Comparison of ENCODE assay signal across 8 cellular contexts in genomic region chr11:560305-561147, GRCh38. TPM values are rescaled to one million over a fixed set of nuclear protein-coding genes. Genes with fewer than 3 reads are reported as not detected.
DNase-seq lines count a peak whose midpoint lies in the region; ATAC-seq and TF ChIP-seq lines count a peak whose summit lies in the region.

Gene LMNTD2 (minus strand): TSS chr11:560738. CDS start chr11:560716, 22 bp downstream.
Gene RASSF7 (plus strand): TSS chr11:560970. CDS start chr11:561769, 799 bp downstream.

- H3K9me3 ChIP-seq in KOPT-K1 (ENCODE audit: insufficient read depth, low read length, poor library complexity, severe bottlenecking) (no peaks in the 10 kb centered on the region), neural cell (ENCODE audit: low read length) (no peaks in the 10 kb centered on the region)

- H3K27me3 ChIP-seq in neural cell (ENCODE audit: insufficient read depth, low read depth, low read length), result peaks cover 29% of the 10 kb centered on the region

- no peak for TF ChIP-seq CTCF in neural cell (IDR thresholded peaks at IDR 0.05; ENCODE audit: poor library complexity, severe bottlenecking)

- H3K9ac ChIP-seq in neural cell (ENCODE audit: low read length), result peak within 1 kb of the TSS; percentile 61

- H3K27ac Mint-ChIP-seq in activated T-helper 2 cell treated with anti-CD3 and anti-CD28 coated beads, Interferon-gamma antibody, Interleukin-2, Interleukin-4, amounts not matched to agents 10 μg/mL and 5 μg/mL and 100 μg/mL, durations not matched to agents 14 hours and 24 hours and 36 hours, result peak within 1 kb of the TSS; percentile 60
- H3K27ac Mint-ChIP-seq in stimulated activated naive CD8-positive, alpha-beta T cell treated with anti-CD3 and anti-CD28 coated beads, Interleukin-15, Interleukin-2, amounts not matched to agents 100 ng/mL and 50 ng/mL, for 24 hours, result peak within 1 kb of the TSS; percentile 72

- peaks cover 4% of the 10 kb centered on the region for H3K4me1 Mint-ChIP-seq in activated T-helper 2 cell treated with anti-CD3 and anti-CD28 coated beads, Interferon-gamma antibody, Interleukin-2, Interleukin-4, amounts not matched to agents 10 μg/mL and 5 μg/mL and 100 μg/mL, durations not matched to agents 14 hours and 24 hours and 36 hours (ENCODE audit: low read depth)
- H3K4me1 Mint-ChIP-seq in stimulated activated naive CD8-positive, alpha-beta T cell treated with anti-CD3 and anti-CD28 coated beads, Interleukin-15, Interleukin-2, amounts not matched to agents 100 ng/mL and 50 ng/mL, for 24 hours (ENCODE audit: low read depth), result peaks cover 13% of the 10 kb centered on the region

- H3K27ac ChIP-seq in KOPT-K1 (ENCODE audit: low read depth, low read length, poor library complexity, severe bottlenecking), result peak within 1 kb of the TSS; percentile 40
- peak within 1 kb of the TSS; percentile 12 for H3K27ac ChIP-seq in neural cell (ENCODE audit: low read length)

- no peaks in the 10 kb centered on the region for H4K20me1 ChIP-seq in neural cell (ENCODE audit: insufficient read depth)

- ATAC-seq in GM21723 (IDR thresholded peaks at IDR 0.05; ENCODE audit: unreplicated experiment), result peak; percentile 57

- DNase-seq in DMS53 treated with DMSO at 0.1 percent for 48 hours (lab: John Stamatoyannopoulos, UW; ENCODE audit: unreplicated experiment), result peak; percentile 96
- DNase-seq in RPMI7951 (ENCODE audit: low read depth), result peak; percentile 73
- peak; percentile 93 for DNase-seq in activated T-helper 2 cell treated with anti-CD3 and anti-CD28 coated beads, Interferon-gamma antibody, Interleukin-2, Interleukin-4, amounts not matched to agents 10 μg/mL and 5 μg/mL and 100 μg/mL, durations not matched to agents 14 hours and 24 hours and 36 hours (ENCODE audit: low spot score)
- peak; percentile 41 for DNase-seq in fibroblast of the conjunctiva (ENCODE audit: low read depth)

- H3K4me2 ChIP-seq in neural cell (ENCODE audit: low read length), result peak within 1 kb of the TSS; percentile 62

- H3K36me3 ChIP-seq in KOPT-K1 (ENCODE audit: insufficient read depth, low read length) (no peaks in the 10 kb centered on the region), neural cell (ENCODE audit: insufficient read depth, low read length) (no peaks in the 10 kb centered on the region)

- H3K79me2 ChIP-seq in neural cell (replicated peaks; ENCODE audit: insufficient read depth, low read length), result no peaks in the 10 kb centered on the region

- intact Hi-C loops in activated T-helper 2 cell treated with anti-CD3 and anti-CD28 coated beads, Interferon-gamma antibody, Interleukin-2, Interleukin-4, amounts not matched to agents 10 μg/mL and 5 μg/mL and 100 μg/mL, durations not matched to agents 14 hours and 24 hours and 36 hours (cut with micrococcal nuclease), result loop anchor here (2.0 kb wide), 2 partner anchors 26 to 136 kb away; partner anchors contain the start of gene HRAS

- peaks cover 8% of the 10 kb centered on the region for H3K36me3 Mint-ChIP-seq in activated T-helper 2 cell treated with anti-CD3 and anti-CD28 coated beads, Interferon-gamma antibody, Interleukin-2, Interleukin-4, amounts not matched to agents 10 μg/mL and 5 μg/mL and 100 μg/mL, durations not matched to agents 14 hours and 24 hours and 36 hours (ENCODE audit: low read depth)
- H3K36me3 Mint-ChIP-seq in stimulated activated naive CD8-positive, alpha-beta T cell treated with anti-CD3 and anti-CD28 coated beads, Interleukin-15, Interleukin-2, amounts not matched to agents 100 ng/mL and 50 ng/mL, for 24 hours (ENCODE audit: low read depth), result no peaks in the 10 kb centered on the region

- peak within 1 kb of the TSS; percentile 73 for H2AFZ ChIP-seq in neural cell (ENCODE audit: low read depth, low read length)

- no peaks in the 10 kb centered on the region for H3K9me2 ChIP-seq in neural cell (ENCODE audit: insufficient read depth, low read length)

- no peaks in the 10 kb centered on the region for H3F3A ChIP-seq in neural cell (ENCODE audit: insufficient read depth, low read length, poor library complexity, severe bottlenecking)

- H3K9me3 Mint-ChIP-seq in activated T-helper 2 cell treated with anti-CD3 and anti-CD28 coated beads, Interferon-gamma antibody, Interleukin-2, Interleukin-4, amounts not matched to agents 10 μg/mL and 5 μg/mL and 100 μg/mL, durations not matched to agents 14 hours and 24 hours and 36 hours, result no peaks in the 10 kb centered on the region
- no peaks in the 10 kb centered on the region for H3K9me3 Mint-ChIP-seq in stimulated activated naive CD8-positive, alpha-beta T cell treated with anti-CD3 and anti-CD28 coated beads, Interleukin-15, Interleukin-2, amounts not matched to agents 100 ng/mL and 50 ng/mL, for 24 hours

- peaks cover 18% of the 10 kb centered on the region for H3K27me3 Mint-ChIP-seq in activated T-helper 2 cell treated with anti-CD3 and anti-CD28 coated beads, Interferon-gamma antibody, Interleukin-2, Interleukin-4, amounts not matched to agents 10 μg/mL and 5 μg/mL and 100 μg/mL, durations not matched to agents 14 hours and 24 hours and 36 hours (ENCODE audit: low read depth)
- peaks cover 6% of the 10 kb centered on the region for H3K27me3 Mint-ChIP-seq in stimulated activated naive CD8-positive, alpha-beta T cell treated with anti-CD3 and anti-CD28 coated beads, Interleukin-15, Interleukin-2, amounts not matched to agents 100 ng/mL and 50 ng/mL, for 24 hours

- TF ChIP-seq EP300 in neural cell (conservative IDR thresholded peaks at IDR 0.05; ENCODE audit: poor library complexity, severe bottlenecking), result no peak

- peak within 1 kb of the TSS; percentile 75 for H3K4me3 ChIP-seq in neural cell (ENCODE audit: low read length)

- peak within 1 kb of the TSS; percentile 90 for H3K4me3 Mint-ChIP-seq in activated T-helper 2 cell treated with anti-CD3 and anti-CD28 coated beads, Interferon-gamma antibody, Interleukin-2, Interleukin-4, amounts not matched to agents 10 μg/mL and 5 μg/mL and 100 μg/mL, durations not matched to agents 14 hours and 24 hours and 36 hours (ENCODE audit: low read depth)
- peak within 1 kb of the TSS; percentile 85 for H3K4me3 Mint-ChIP-seq in stimulated activated naive CD8-positive, alpha-beta T cell treated with anti-CD3 and anti-CD28 coated beads, Interleukin-15, Interleukin-2, amounts not matched to agents 100 ng/mL and 50 ng/mL, for 24 hours

- no peak for TF ChIP-seq RAD21 in neural cell (conservative IDR thresholded peaks at IDR 0.05)

TF ChIP-seq in neural cell, 6 proteins besides CTCF, POLR2A, EP300 and RAD21:
- TF ChIP-seq POLR2AphosphoS5 (IDR thresholded peaks at IDR 0.05) (peak; percentile 25), EZH2 (IDR thresholded peaks at IDR 0.05; ENCODE audit: borderline replicate concordance, insufficient read depth, low read length, poor library complexity, severe bottlenecking) (no peak), MXI1 (conservative IDR thresholded peaks at IDR 0.05; ENCODE audit: poor library complexity, severe bottlenecking) (peak; percentile 73)

RNA-seq across cellular contexts. Expression of gene LMNTD2, which starts in this region (rescaled TPM):
- total RNA-seq in RPMI7951 (2014; rRNA removed; shearing (Covaris generic)), result 0.24 and 0.29 TPM in 2 replicates
- total RNA-seq in activated T-helper 2 cell treated with anti-CD3 and anti-CD28 coated beads, Interferon-gamma antibody, Interleukin-2, Interleukin-4, amounts not matched to agents 10 μg/mL and 5 μg/mL and 100 μg/mL, durations not matched to agents 14 hours and 24 hours and 36 hours, result 1.1 and 1.3 TPM in 2 replicates
- 0.61 and 3.0 TPM in 2 replicates for polyA plus RNA-seq in neural cell
- not detected in 2 replicates for polyA minus RNA-seq in neural cell

RNA-seq across cellular contexts. Expression of gene RASSF7, which starts in this region (rescaled TPM):
- total RNA-seq in RPMI7951 (2014; rRNA removed; shearing (Covaris generic)), result 7.4 and 16.4 TPM in 2 replicates
- 19.6 and 20.3 TPM in 2 replicates for total RNA-seq in activated T-helper 2 cell treated with anti-CD3 and anti-CD28 coated beads, Interferon-gamma antibody, Interleukin-2, Interleukin-4, amounts not matched to agents 10 μg/mL and 5 μg/mL and 100 μg/mL, durations not matched to agents 14 hours and 24 hours and 36 hours
- polyA plus RNA-seq in neural cell, result 37.1 and 51.5 TPM in 2 replicates
- 9.3 and 14.6 TPM in 2 replicates for polyA minus RNA-seq in neural cell

Comparison
In these comparisons a context has a peak if more than half of its experiments do, and no peak if none do; other contexts are left out.
1. Peak in every context shown above with its lines: DNase-seq, ATAC-seq, H3K4me3 ChIP-seq and H3K27ac ChIP-seq.
2. DNase-seq: peak in every context shown above with its lines; median percentile 96 in DMS53 treated with DMSO at 0.1 percent for 48 hours; 93 in activated T-helper 2 cell treated with anti-CD3 and anti-CD28 coated beads, Interferon-gamma antibody, Interleukin-2, Interleukin-4, amounts not matched to agents 10 μg/mL and 5 μg/mL and 100 μg/mL, durations not matched to agents 14 hours and 24 hours and 36 hours; 73 in RPMI7951; 41 in fibroblast of the conjunctiva.